Comparison of ENCODE assay signal across 21 cellular contexts in the genomic region with DNA sequence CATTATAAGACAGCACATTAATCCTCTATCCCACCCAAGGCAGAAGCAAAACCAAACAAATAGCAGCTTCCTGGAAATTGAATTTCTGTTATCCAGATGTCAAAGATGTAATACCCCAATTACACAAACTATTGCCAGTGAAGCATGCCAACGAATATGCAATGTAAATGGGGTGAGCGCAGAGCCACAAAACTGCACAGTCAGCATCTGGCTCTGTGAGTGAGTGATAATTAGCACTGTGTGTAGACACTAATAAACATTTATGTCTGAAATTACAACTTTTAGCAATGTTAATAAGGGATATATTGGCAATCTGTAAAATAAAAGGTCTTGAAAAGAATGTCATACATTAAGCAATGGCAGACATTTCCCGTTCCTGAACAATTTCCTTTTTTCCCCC. TPM values are rescaled to one million over a fixed set of nuclear protein-coding genes. Genes with fewer than 3 reads are reported as not detected.
"Had no signal": no experiment of that assay in that cellular context is flagged by ENCODE, and none has a peak within 500 bp of the region (broad histone marks: within the 10 kb centered on the region; RNA-seq: fewer than 3 reads in every experiment).

No MANE protein-coding gene starts in this region.

- H3K27ac ChIP-seq: gastrocnemius medialis, heart right ventricle, skin epidermis, testis, upper lobe of right lung, vagina had no signal

- DNase-seq: effector CD4-positive, alpha-beta T cell; gastrocnemius medialis; heart right ventricle; hypothalamus; islet precursor cell; mammary epithelial cell; naive thymus-derived CD8-positive, alpha-beta T cell; posterior cingulate gyrus; sigmoid colon; stimulated activated CD4-positive, alpha-beta T cell treated with anti-CD3 and anti-CD28 coated beads, Interleukin-2, amount 100 ng/mL, for 24 hours; stimulated activated CD4-positive, alpha-beta T cell treated with anti-CD3 and anti-CD28 coated beads, Interleukin-4, amount 100 ng/mL, for 4 hours; stimulated activated naive B cell treated with anti-CD40 and anti-IgM and Interleukin-4, amounts not matched to agents 10 μg/mL and 1 μg/mL and 100 μg/mL, for 72 hours; stimulated activated naive CD8-positive, alpha-beta T cell treated with anti-CD3 and anti-CD28 coated beads, Interleukin-15, amount 100 ng/mL, for 72 hours; testis; upper lobe of right lung had no signal

- H3K4me3 ChIP-seq: gastrocnemius medialis, heart right ventricle, sigmoid colon, skin epidermis, testis, tibial nerve, upper lobe of right lung, vagina had no signal

- H3K27me3 ChIP-seq: gastrocnemius medialis, sigmoid colon, testis, tibial nerve, upper lobe of right lung, vagina had no signal

- ATAC-seq: esophagus mucosa; gastrocnemius medialis; heart right ventricle; left lobe of liver; naive thymus-derived CD8-positive, alpha-beta T cell; stimulated activated naive B cell treated with anti-CD40 and anti-IgM and Interleukin-4, amounts not matched to agents 10 μg/mL and 1 μg/mL and 100 μg/mL, for 72 hours; stimulated activated naive CD8-positive, alpha-beta T cell treated with anti-CD3 and anti-CD28 coated beads, Interleukin-15, amount 100 ng/mL, for 72 hours; upper lobe of right lung had no signal

- H3K36me3 ChIP-seq: gastrocnemius medialis, vagina had no signal

- H3K9me3 ChIP-seq: gastrocnemius medialis, heart right ventricle, sigmoid colon, testis, tibial nerve, upper lobe of right lung, vagina had no signal

- H3K4me3 Mint-ChIP-seq: naive thymus-derived CD8-positive, alpha-beta T cell; stimulated activated naive B cell treated with anti-CD40 and anti-IgM and Interleukin-4, amounts not matched to agents 10 μg/mL and 1 μg/mL and 100 μg/mL, for 72 hours; stimulated activated naive CD8-positive, alpha-beta T cell treated with anti-CD3 and anti-CD28 coated beads, Interleukin-15, amount 100 ng/mL, for 72 hours had no signal

- H3K27ac Mint-ChIP-seq: naive thymus-derived CD8-positive, alpha-beta T cell; stimulated activated naive B cell treated with anti-CD40 and anti-IgM and Interleukin-4, amounts not matched to agents 10 μg/mL and 1 μg/mL and 100 μg/mL, for 72 hours; stimulated activated naive CD8-positive, alpha-beta T cell treated with anti-CD3 and anti-CD28 coated beads, Interleukin-15, amount 100 ng/mL, for 72 hours had no signal

- H3K9me3 Mint-ChIP-seq: naive thymus-derived CD8-positive, alpha-beta T cell; neural crest cell; stimulated activated naive B cell treated with anti-CD40 and anti-IgM and Interleukin-4, amounts not matched to agents 10 μg/mL and 1 μg/mL and 100 μg/mL, for 72 hours; stimulated activated naive CD8-positive, alpha-beta T cell treated with anti-CD3 and anti-CD28 coated beads, Interleukin-15, amount 100 ng/mL, for 72 hours had no signal

RNA-seq across cellular contexts. Expression of a gene that starts 3.1 kb away (rescaled TPM):
- total RNA-seq: naive thymus-derived CD8-positive, alpha-beta T cell had no signal
- polyA plus RNA-seq: naive thymus-derived CD8-positive, alpha-beta T cell had no signal
